ENCODE assay signal across 1 cellular context in the genomic region with DNA sequence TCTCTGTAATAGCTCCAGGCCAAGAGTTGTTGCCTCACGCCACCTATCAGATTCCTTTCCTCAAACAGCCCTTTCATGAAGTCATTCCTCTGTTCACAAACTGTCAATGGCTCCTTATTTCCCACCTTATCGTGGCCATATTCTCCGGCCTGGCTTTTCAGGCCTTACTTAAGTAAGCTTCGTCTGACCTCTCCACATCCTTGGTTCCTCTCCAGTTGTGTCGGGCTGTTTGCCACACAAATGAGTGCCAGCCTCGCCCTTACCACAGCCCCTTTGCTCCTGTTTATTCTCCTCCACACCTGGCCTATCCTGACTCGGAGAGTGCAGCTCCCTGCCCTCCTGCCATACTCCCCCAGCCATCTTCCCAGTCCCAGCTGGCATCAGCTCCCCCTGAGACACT.
TF ChIP-seq lines count a peak whose summit lies in the region.

No MANE protein-coding gene starts in this region.

TF ChIP-seq in H1, 55 proteins besides CTCF, POLR2A, EP300 and RAD21:
- no peak for TF ChIP-seq TAF1 (IDR thresholded peaks at IDR 0.05; ENCODE audit: low read depth, low read length)
- TF ChIP-seq BACH1 (IDR thresholded peaks at IDR 0.05; ENCODE audit: low read length) = no peak
